1 cellular context compared by ENCODE assay signal in genomic region chr16:56357765-56358322, GRCh38.
TF ChIP-seq lines count a peak whose summit lies in the region.

No MANE protein-coding gene starts in this region.

TF ChIP-seq in HepG2, 621 proteins besides CTCF, POLR2A, EP300 and RAD21 (continued from another document and continues in another):
- TF ChIP-seq ZNF407 (CRISPR knock-in tag; IDR thresholded peaks at IDR 0.05; ENCODE audit: not compliant biosample characterization): no peak
- no peak for TF ChIP-seq SNAPC5 (CRISPR knock-in tag; IDR thresholded peaks at IDR 0.05; ENCODE audit: borderline replicate concordance)
- TF ChIP-seq SAP130 (CRISPR knock-in tag; IDR thresholded peaks at IDR 0.05; ENCODE audit: low read depth): peak; percentile 71
- no peak for TF ChIP-seq ZKSCAN8 (CRISPR knock-in tag; IDR thresholded peaks at IDR 0.05; ENCODE audit: borderline replicate concordance)
- TF ChIP-seq CENPT (CRISPR knock-in tag; IDR thresholded peaks at IDR 0.05; ENCODE audit: low read depth): no peak
- TF ChIP-seq ZNF142 (CRISPR knock-in tag; IDR thresholded peaks at IDR 0.05): peak; percentile 58; the same call in 1 of the 2 replicates
- TF ChIP-seq MZF1 (CRISPR knock-in tag; IDR thresholded peaks at IDR 0.05; ENCODE audit: borderline replicate concordance): no peak
- peak; percentile 67; the same call in 1 of the 2 replicates for TF ChIP-seq ZNF547 (CRISPR knock-in tag; IDR thresholded peaks at IDR 0.05)
- TF ChIP-seq ZNF616 (CRISPR knock-in tag; IDR thresholded peaks at IDR 0.05; ENCODE audit: low read depth): 0 out of 2 replicates have a peak, but pooled peaks have one; percentile 53
- peak; percentile 62; the same call in 1 of the 2 replicates for TF ChIP-seq ELF1 (CRISPR knock-in tag; IDR thresholded peaks at IDR 0.05)
- no peak for TF ChIP-seq ZBTB3 (CRISPR knock-in tag; IDR thresholded peaks at IDR 0.05; ENCODE audit: borderline replicate concordance, low read depth)
- TF ChIP-seq ZBTB38 (CRISPR knock-in tag; IDR thresholded peaks at IDR 0.05): 0 out of 2 replicates have a peak, but pooled peaks have one; percentile 68
- TF ChIP-seq ZMAT3 (CRISPR knock-in tag; conservative IDR thresholded peaks at IDR 0.05): 0 out of 2 replicates have a peak, but pooled peaks have one; percentile 10
- TF ChIP-seq DNMT3B (CRISPR knock-in tag; conservative IDR thresholded peaks at IDR 0.05): no peak
- TF ChIP-seq YEATS2 (CRISPR knock-in tag; IDR thresholded peaks at IDR 0.05; ENCODE audit: borderline replicate concordance): peak; percentile 64; the same call in 1 of the 2 replicates
- TF ChIP-seq ZMYM3 (CRISPR knock-in tag; IDR thresholded peaks at IDR 0.05): peak; percentile 74
- peak; percentile 72; the same call in 1 of the 2 replicates for TF ChIP-seq MXD3 (CRISPR knock-in tag; IDR thresholded peaks at IDR 0.05)
- TF ChIP-seq BRCA1 (CRISPR knock-in tag; IDR thresholded peaks at IDR 0.05): no peak
- TF ChIP-seq MEF2D (CRISPR knock-in tag; IDR thresholded peaks at IDR 0.05): peak; percentile 64; the same call in 1 of the 2 replicates
- no peak for TF ChIP-seq EHMT2 (IDR thresholded peaks at IDR 0.05; ENCODE audit: borderline replicate concordance, low read depth, low read length)
- TF ChIP-seq HMGXB4 (CRISPR knock-in tag; IDR thresholded peaks at IDR 0.05; ENCODE audit: borderline replicate concordance in 1 of 2, low read depth in 1 of 2): peak; percentile 89 to 92
- TF ChIP-seq HDAC6 (IDR thresholded peaks at IDR 0.05; ENCODE audit: low read depth, low read length): no peak
- peak; percentile 14; the same call in 1 of the 2 replicates for TF ChIP-seq CBX5 (CRISPR knock-in tag; IDR thresholded peaks at IDR 0.05; ENCODE audit: borderline replicate concordance)
- TF ChIP-seq ZNF777 (CRISPR knock-in tag; IDR thresholded peaks at IDR 0.05): 0 out of 2 replicates have a peak, but pooled peaks have one; percentile 33
- TF ChIP-seq ZBTB8A (CRISPR knock-in tag; IDR thresholded peaks at IDR 0.05; ENCODE audit: borderline replicate concordance, low read depth): no peak
- TF ChIP-seq ZNF761 (CRISPR knock-in tag; conservative IDR thresholded peaks at IDR 0.05): 0 out of 2 replicates have a peak, but pooled peaks have one; percentile 45
- TF ChIP-seq NR2F6 (IDR thresholded peaks at IDR 0.05): no peak
- TF ChIP-seq NR2F6 (CRISPR knock-in tag; IDR thresholded peaks at IDR 0.05): peak; percentile 35; the same call in 1 of the 2 replicates
- no peak for TF ChIP-seq SMAD9 (CRISPR knock-in tag; IDR thresholded peaks at IDR 0.05)
- no peak for TF ChIP-seq ZNF770 (CRISPR knock-in tag; IDR thresholded peaks at IDR 0.05)
- TF ChIP-seq KLF16 (CRISPR knock-in tag; IDR thresholded peaks at IDR 0.05): no peak; a peak in 1 of 4 replicates
- 0 out of 2 replicates have a peak, but pooled peaks have one; percentile 27 for TF ChIP-seq AHR (CRISPR knock-in tag; IDR thresholded peaks at IDR 0.05)
- TF ChIP-seq ZNF580 (CRISPR knock-in tag; IDR thresholded peaks at IDR 0.05; ENCODE audit: borderline replicate concordance, low read depth): peak; percentile 61; the same call in 1 of the 2 replicates
- peak; percentile 33; the same call in 1 of the 2 replicates for TF ChIP-seq ZNF33B (CRISPR knock-in tag; IDR thresholded peaks at IDR 0.05)
- TF ChIP-seq STAT6 (CRISPR knock-in tag; IDR thresholded peaks at IDR 0.05; ENCODE audit: borderline replicate concordance): no peak; the same call in 1 of the 2 replicates
- no peak for TF ChIP-seq PLRG1 (conservative IDR thresholded peaks at IDR 0.05)
- TF ChIP-seq KLF9 (CRISPR knock-in tag; IDR thresholded peaks at IDR 0.05; ENCODE audit: low read depth): no peak
- TF ChIP-seq GATAD2A (CRISPR knock-in tag; IDR thresholded peaks at IDR 0.05): peak; percentile 52; the same call in 1 of the 2 replicates
